In the genomic region with DNA sequence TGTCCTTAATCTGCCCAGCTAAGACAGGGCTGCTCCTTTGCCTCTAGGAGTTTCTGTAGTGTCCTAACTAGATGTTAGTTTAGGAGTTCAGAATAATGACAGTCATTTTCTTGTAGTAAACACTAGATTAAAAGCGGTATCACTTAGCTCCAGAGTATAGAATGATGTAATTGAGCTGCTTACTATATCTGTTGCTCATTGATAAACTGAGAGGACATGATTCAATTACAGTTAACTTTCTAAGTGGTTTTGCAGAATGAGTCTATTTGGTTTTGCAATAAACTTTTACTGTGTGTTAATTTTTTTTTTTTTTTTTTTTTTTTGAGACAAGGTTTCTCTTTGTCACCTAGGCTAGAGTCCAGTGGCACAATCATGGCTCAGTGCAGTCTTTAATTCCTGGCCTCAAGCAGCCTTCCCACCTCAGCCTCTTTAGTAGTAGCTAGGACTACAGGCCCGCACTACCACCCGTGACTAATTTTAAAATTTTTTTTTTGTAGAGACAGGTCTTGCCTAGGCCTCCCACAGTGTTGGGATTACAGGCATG, we compare ENCODE assay signal across 8 cellular contexts. TPM values are rescaled to one million over a fixed set of nuclear protein-coding genes. Genes with fewer than 3 reads are reported as not detected.
DNase-seq lines count a peak whose midpoint lies in the region; ATAC-seq, FAIRE-seq and TF ChIP-seq lines count a peak whose summit lies in the region.

No MANE protein-coding gene starts in this region.

- H3K4me2 ChIP-seq in SK-N-SH, result peak overlapping the region; percentile 88
- peak overlapping the region; percentile 49 for H3K4me2 ChIP-seq in endothelial cell of umbilical vein (ENCODE audit: insufficient read depth, low read length)

- TF ChIP-seq EP300 in SK-N-SH (IDR thresholded peaks at IDR 0.05; ENCODE audit: borderline replicate concordance in 1 of 2, low read depth in 1 of 2, low read length in 1 of 2), result 0 out of 4 replicates have a peak, but pooled peaks of 1 of the 2 experiments have one; percentile 25

- TF ChIP-seq RAD21 in SK-N-SH (IDR thresholded peaks at IDR 0.05; ENCODE audit: low read length), result no peak

- no peak for DNase-seq in activated CD4-positive, alpha-beta T cell treated with anti-CD3 and anti-CD28 coated beads, Interleukin-2, amount 10 ng/mL, durations not matched to agents 7 days and 5 days
- DNase-seq in activated CD4-positive, alpha-beta T cell treated with anti-CD3 and anti-CD28 coated beads for 1 hour, result no peak
- DNase-seq in SK-N-SH (no peak), endothelial cell of umbilical vein (ENCODE audit: low read depth, low spot score) (no peak), C1 segment of cervical spinal cord (lab: John Stamatoyannopoulos, UW) (no peak), DMS 273 treated with DMSO at 0.1 percent for 48 hours (lab: John Stamatoyannopoulos, UW) (no peak)
- DNase-seq in stimulated activated naive B cell treated with anti-CD40 and anti-IgM and Interleukin-4, amounts not matched to agents 10 μg/mL and 1 μg/mL and 100 μg/mL, for 72 hours, result no peak

- H3K9me1 ChIP-seq in endothelial cell of umbilical vein (replicated peaks; ENCODE audit: control insufficient read depth, extremely low read depth, insufficient read depth, low read length), result no peaks in the 10 kb centered on the region

- peaks cover 41% of the 10 kb centered on the region for H3F3A ChIP-seq in SK-N-SH (replicated peaks; ENCODE audit: insufficient read depth)

- H4K20me1 ChIP-seq in SK-N-SH (ENCODE audit: insufficient read depth), result peaks cover 15% of the 10 kb centered on the region; the same call in 1 of the 2 replicates
- no peaks in the 10 kb centered on the region for H4K20me1 ChIP-seq in endothelial cell of umbilical vein (replicated peaks; ENCODE audit: control insufficient read depth, extremely low read depth, insufficient read depth, low read length)

- H3K9me3 Mint-ChIP-seq in activated CD4-positive, alpha-beta T cell treated with anti-CD3 and anti-CD28 coated beads, Interleukin-2, amount 10 ng/mL, durations not matched to agents 7 days and 5 days, result no peaks in the 10 kb centered on the region
- peaks cover 3 to 4% of the 10 kb centered on the region in 2 donors for H3K9me3 Mint-ChIP-seq in stimulated activated naive B cell treated with anti-CD40 and anti-IgM and Interleukin-4, amounts not matched to agents 10 μg/mL and 1 μg/mL and 100 μg/mL, for 72 hours

- H3K4me3 Mint-ChIP-seq in activated CD4-positive, alpha-beta T cell treated with anti-CD3 and anti-CD28 coated beads, Interleukin-2, amount 10 ng/mL, durations not matched to agents 7 days and 5 days, result peak overlapping the region; percentile 87
- peak overlapping the region; percentile 63 to 93 for H3K4me3 Mint-ChIP-seq in stimulated activated naive B cell treated with anti-CD40 and anti-IgM and Interleukin-4, amounts not matched to agents 10 μg/mL and 1 μg/mL and 100 μg/mL, for 72 hours

- peak overlapping the region; percentile 99 for H3K9ac ChIP-seq in SK-N-SH
- no peak overlapping the region for H3K9ac ChIP-seq in endothelial cell of umbilical vein (replicated peaks; ENCODE audit: extremely low read depth, insufficient read depth, low read length)

- H3K4me1 ChIP-seq in SK-N-SH (ENCODE audit: control insufficient read depth in 1 of 2, insufficient read depth in 2 of 2, low read depth in 1 of 2, low read length in 1 of 2) (peaks cover 10 to 11% of the 10 kb centered on the region in 2 experiments), endothelial cell of umbilical vein (ENCODE audit: control insufficient read depth, extremely low read depth, insufficient read depth, low read length) (peaks cover 33% of the 10 kb centered on the region)

- no peak for FAIRE-seq in endothelial cell of umbilical vein (lab: Jason Lieb, UNC)

- 35% methylated on average over 3 of the region's 3 CpGs for WGBS in SK-N-SH (ENCODE audit: low lambda C conversion rate)

- H3K27me3 ChIP-seq in SK-N-SH (ENCODE audit: insufficient read depth) (no peaks in the 10 kb centered on the region), endothelial cell of umbilical vein (ENCODE audit: control insufficient read depth in 2 of 2, insufficient read depth in 2 of 2, low read length in 2 of 2) (no peaks in the 10 kb centered on the region)

- H3K36me3 Mint-ChIP-seq in activated CD4-positive, alpha-beta T cell treated with anti-CD3 and anti-CD28 coated beads, Interleukin-2, amount 10 ng/mL, durations not matched to agents 7 days and 5 days (ENCODE audit: low read depth), result peaks cover 19% of the 10 kb centered on the region
- H3K36me3 Mint-ChIP-seq in stimulated activated naive B cell treated with anti-CD40 and anti-IgM and Interleukin-4, amounts not matched to agents 10 μg/mL and 1 μg/mL and 100 μg/mL, for 72 hours, result peaks cover 29 to 45% of the 10 kb centered on the region in 2 donors

- POLR2A ChIA-PET in activated CD4-positive, alpha-beta T cell treated with anti-CD3 and anti-CD28 coated beads, Interleukin-2, amount 10 ng/mL, durations not matched to agents 7 days and 5 days (lab: Charles Lee), result no interaction called here
- POLR2A ChIA-PET in SK-N-SH (lab: Yijun Ruan, JAX), result interaction anchor here (0.6 to 0.7 kb wide), 2 partner anchors 23 to 46 kb away, joined by 3 to 5 read pairs; no protein-coding TSS in a partner anchor
- POLR2A ChIA-PET in endothelial cell of umbilical vein (lab: Charles Lee), result no interaction called here

- dilution Hi-C loops in endothelial cell of umbilical vein (cut with MboI; ENCODE audit: extremely low pct_ligation_motif_present, low sequenced_read_pairs), result no loop called here

- intact Hi-C loops in endothelial cell of umbilical vein (cut with micrococcal nuclease), result loop anchor here (5.0 to 10.0 kb wide), 3 partner anchors 152 to 1921 kb away; partner anchors contain the start of gene CNOT4

- CTCF ChIA-PET in activated CD4-positive, alpha-beta T cell treated with anti-CD3 and anti-CD28 coated beads, Interleukin-2, amount 10 ng/mL, durations not matched to agents 7 days and 5 days (lab: Charles Lee), result interaction anchor here (0.7 to 1.7 kb wide), 6 partner anchors 9 to 1122 kb away, joined by 3 to 5 read pairs (median 4); no protein-coding TSS in a partner anchor
- CTCF ChIA-PET in SK-N-SH (lab: Yijun Ruan, JAX) (interaction anchor here (0.6 to 12.8 kb wide), 8 partner anchors 9 to 1927 kb away, joined by 3 to 154 read pairs (median 4); no protein-coding TSS in a partner anchor), endothelial cell of umbilical vein (lab: Charles Lee) (interaction anchor here (2.5 to 5.7 kb wide), 2 partner anchors 9 to 19 kb away, joined by 8 to 51 read pairs; no protein-coding TSS in a partner anchor)

- BruUV-seq in endothelial cell of umbilical vein (replicated peaks; lab: Mats Ljungman, UMichigan), result no TSS peak

- peaks cover 34% of the 10 kb centered on the region for H3K4me1 Mint-ChIP-seq in activated CD4-positive, alpha-beta T cell treated with anti-CD3 and anti-CD28 coated beads, Interleukin-2, amount 10 ng/mL, durations not matched to agents 7 days and 5 days
- peaks cover 32 to 39% of the 10 kb centered on the region in 2 donors for H3K4me1 Mint-ChIP-seq in stimulated activated naive B cell treated with anti-CD40 and anti-IgM and Interleukin-4, amounts not matched to agents 10 μg/mL and 1 μg/mL and 100 μg/mL, for 72 hours

- H2AFZ ChIP-seq in SK-N-SH (ENCODE audit: low read depth) (no peak overlapping the region), endothelial cell of umbilical vein (ENCODE audit: low read depth, low read length) (no peak overlapping the region)

- H3K9me3 ChIP-seq in SK-N-SH, result no peaks in the 10 kb centered on the region
- no peaks in the 10 kb centered on the region for H3K9me3 ChIP-seq in endothelial cell of umbilical vein (replicated peaks; ENCODE audit: control insufficient read depth, insufficient read depth, low read length)

- H3K27ac Mint-ChIP-seq in activated CD4-positive, alpha-beta T cell treated with anti-CD3 and anti-CD28 coated beads, Interleukin-2, amount 10 ng/mL, durations not matched to agents 7 days and 5 days, result no peak overlapping the region
- H3K27ac Mint-ChIP-seq in stimulated activated naive B cell treated with anti-CD40 and anti-IgM and Interleukin-4, amounts not matched to agents 10 μg/mL and 1 μg/mL and 100 μg/mL, for 72 hours, result peak overlapping the region; percentile 85

- H3K27ac ChIP-seq in SK-N-SH (ENCODE audit: low read depth in 2 of 2, low read length in 1 of 2), result peak overlapping the region in 1 of 2 experiments; percentile 97; a peak in 2 of 4 replicates
- H3K27ac ChIP-seq in endothelial cell of umbilical vein (ENCODE audit: insufficient read depth, low read depth, low read length), result no peak overlapping the region

- H3K9me2 ChIP-seq in SK-N-SH, result no peaks in the 10 kb centered on the region

- TF ChIP-seq POLR2A in endothelial cell of umbilical vein (IDR thresholded peaks at IDR 0.05; ENCODE audit: low read depth, low read length), result no peak

- H3K27me3 Mint-ChIP-seq in activated CD4-positive, alpha-beta T cell treated with anti-CD3 and anti-CD28 coated beads, Interleukin-2, amount 10 ng/mL, durations not matched to agents 7 days and 5 days, result no peaks in the 10 kb centered on the region
- no peaks in the 10 kb centered on the region for H3K27me3 Mint-ChIP-seq in stimulated activated naive B cell treated with anti-CD40 and anti-IgM and Interleukin-4, amounts not matched to agents 10 μg/mL and 1 μg/mL and 100 μg/mL, for 72 hours

- TF ChIP-seq CTCF in SK-N-SH (IDR thresholded peaks at IDR 0.05) (no peak), endothelial cell of umbilical vein (IDR thresholded peaks at IDR 0.05; ENCODE audit: extremely low read depth in 1 of 2, insufficient read depth in 1 of 2, low read depth in 1 of 2, low read length in 2 of 2) (no peak)

- H3K4me3 ChIP-seq in SK-N-SH (ENCODE audit: low read depth in 2 of 2, low read length in 1 of 2) (peak overlapping the region; percentile 73 to 96), endothelial cell of umbilical vein (replicated peaks in 1 of 3; ENCODE audit: insufficient read depth in 1 of 3, low read depth in 1 of 3, low read length in 3 of 3) (no peak overlapping the region)

- H3K79me2 ChIP-seq in SK-N-SH (ENCODE audit: insufficient read depth) (peaks cover 68% of the 10 kb centered on the region), endothelial cell of umbilical vein (ENCODE audit: control insufficient read depth, insufficient read depth, low read length) (peaks cover 52% of the 10 kb centered on the region)

- H3K36me3 ChIP-seq in SK-N-SH (replicated peaks in 1 of 2; ENCODE audit: control insufficient read depth in 1 of 2, insufficient read depth in 2 of 2, low read length in 1 of 2), result peaks cover 0 to 41% of the 10 kb centered on the region in 2 experiments
- H3K36me3 ChIP-seq in endothelial cell of umbilical vein (ENCODE audit: control insufficient read depth in 2 of 2, extremely low read depth in 1 of 2, insufficient read depth in 2 of 2, low read length in 2 of 2), result peaks cover 0 to 2% of the 10 kb centered on the region in 2 experiments

- ATAC-seq in stimulated activated naive B cell treated with anti-CD40 and anti-IgM and Interleukin-4, amounts not matched to agents 10 μg/mL and 1 μg/mL and 100 μg/mL, for 72 hours (replicated peaks), result no peak
- ATAC-seq in HG02642 (IDR thresholded peaks at IDR 0.05; ENCODE audit: poor library complexity, unreplicated experiment), result no peak

RNA-seq across cellular contexts. Expression of gene STMP1, which starts 1.8 kb away (rescaled TPM):
- total RNA-seq in activated CD4-positive, alpha-beta T cell treated with anti-CD3 and anti-CD28 coated beads, Interleukin-2, amount 10 ng/mL, durations not matched to agents 7 days and 5 days, result 10 to 100 TPM; 25.2 to 26.0 TPM
- 26.0 and 30.0 TPM in 2 replicates for polyA plus RNA-seq in SK-N-SH (2012; rRNA removed)
- 36.1 and 52.6 TPM in 2 replicates for polyA plus RNA-seq in SK-N-SH (2012; cell fraction: cytosol; rRNA removed)
- polyA plus RNA-seq in SK-N-SH (2012; cell fraction: nucleus; rRNA removed), result 16.6 and 24.6 TPM in 2 replicates
- total RNA-seq in endothelial cell of umbilical vein, result 21.4 and 31.3 TPM in 2 replicates
- polyA plus RNA-seq in endothelial cell of umbilical vein, result 13.5 and 17.1 TPM in 2 replicates
- polyA plus RNA-seq in endothelial cell of umbilical vein (2011; cell fraction: cytosol; rRNA removed), result 18.3 and 20.0 TPM in 2 replicates
- 8.8 and 12.0 TPM in 2 replicates for polyA plus RNA-seq in endothelial cell of umbilical vein (2011; cell fraction: nucleus; rRNA removed)
- 22.9 and 30.7 TPM in 2 replicates for polyA plus RNA-seq in endothelial cell of umbilical vein (2012)
- 14.2 and 17.9 TPM in 2 replicates for polyA minus RNA-seq in endothelial cell of umbilical vein
- polyA minus RNA-seq in endothelial cell of umbilical vein (2011; cell fraction: cytosol; rRNA and poly(A)+ RNA removed), result 14.6 TPM
- 13.0 and 16.7 TPM in 2 replicates for polyA minus RNA-seq in endothelial cell of umbilical vein (2011; cell fraction: nucleus; rRNA and poly(A)+ RNA removed)

Comparison
In these comparisons a context has a peak if more than half of its experiments do, and no peak if none do; other contexts are left out.
1. H3K4me3 ChIP-seq: peak in SK-N-SH (2 of 2); none in endothelial cell of umbilical vein (0 of 3).